1 cellular context compared by ENCODE assay signal in the genomic region with DNA sequence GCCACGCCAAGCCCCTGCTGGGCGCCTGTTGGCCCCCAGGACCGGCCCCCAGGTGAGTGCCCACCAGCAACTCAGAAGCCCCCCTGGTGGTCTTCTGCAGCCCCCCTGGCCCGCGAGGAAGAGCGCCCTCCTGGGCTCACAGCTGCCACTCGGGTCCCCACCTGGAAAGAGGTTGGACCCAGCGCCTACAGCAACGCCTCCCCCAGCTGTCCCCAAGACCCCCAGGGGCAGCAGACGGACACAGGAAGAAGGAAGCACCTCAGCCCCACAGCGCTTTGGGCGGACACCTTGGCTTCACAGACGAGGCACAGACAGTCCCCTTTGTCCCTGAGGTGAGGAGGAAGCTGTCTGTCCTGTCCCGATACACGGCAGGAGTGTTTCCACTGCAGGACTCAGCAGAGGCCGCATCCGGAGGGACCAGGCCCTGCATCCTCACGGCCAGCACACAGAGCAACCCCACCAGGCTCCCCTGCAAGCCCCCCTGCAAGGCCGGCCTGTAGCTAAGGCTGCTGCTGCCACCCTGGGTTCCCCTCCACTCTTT.
TF ChIP-seq lines count a peak whose summit lies in the region.

No MANE protein-coding gene starts in this region.

TF ChIP-seq in GM23338, 12 proteins besides CTCF, POLR2A, EP300 and RAD21 (continued from another document):
- TF ChIP-seq, protein P1, sequence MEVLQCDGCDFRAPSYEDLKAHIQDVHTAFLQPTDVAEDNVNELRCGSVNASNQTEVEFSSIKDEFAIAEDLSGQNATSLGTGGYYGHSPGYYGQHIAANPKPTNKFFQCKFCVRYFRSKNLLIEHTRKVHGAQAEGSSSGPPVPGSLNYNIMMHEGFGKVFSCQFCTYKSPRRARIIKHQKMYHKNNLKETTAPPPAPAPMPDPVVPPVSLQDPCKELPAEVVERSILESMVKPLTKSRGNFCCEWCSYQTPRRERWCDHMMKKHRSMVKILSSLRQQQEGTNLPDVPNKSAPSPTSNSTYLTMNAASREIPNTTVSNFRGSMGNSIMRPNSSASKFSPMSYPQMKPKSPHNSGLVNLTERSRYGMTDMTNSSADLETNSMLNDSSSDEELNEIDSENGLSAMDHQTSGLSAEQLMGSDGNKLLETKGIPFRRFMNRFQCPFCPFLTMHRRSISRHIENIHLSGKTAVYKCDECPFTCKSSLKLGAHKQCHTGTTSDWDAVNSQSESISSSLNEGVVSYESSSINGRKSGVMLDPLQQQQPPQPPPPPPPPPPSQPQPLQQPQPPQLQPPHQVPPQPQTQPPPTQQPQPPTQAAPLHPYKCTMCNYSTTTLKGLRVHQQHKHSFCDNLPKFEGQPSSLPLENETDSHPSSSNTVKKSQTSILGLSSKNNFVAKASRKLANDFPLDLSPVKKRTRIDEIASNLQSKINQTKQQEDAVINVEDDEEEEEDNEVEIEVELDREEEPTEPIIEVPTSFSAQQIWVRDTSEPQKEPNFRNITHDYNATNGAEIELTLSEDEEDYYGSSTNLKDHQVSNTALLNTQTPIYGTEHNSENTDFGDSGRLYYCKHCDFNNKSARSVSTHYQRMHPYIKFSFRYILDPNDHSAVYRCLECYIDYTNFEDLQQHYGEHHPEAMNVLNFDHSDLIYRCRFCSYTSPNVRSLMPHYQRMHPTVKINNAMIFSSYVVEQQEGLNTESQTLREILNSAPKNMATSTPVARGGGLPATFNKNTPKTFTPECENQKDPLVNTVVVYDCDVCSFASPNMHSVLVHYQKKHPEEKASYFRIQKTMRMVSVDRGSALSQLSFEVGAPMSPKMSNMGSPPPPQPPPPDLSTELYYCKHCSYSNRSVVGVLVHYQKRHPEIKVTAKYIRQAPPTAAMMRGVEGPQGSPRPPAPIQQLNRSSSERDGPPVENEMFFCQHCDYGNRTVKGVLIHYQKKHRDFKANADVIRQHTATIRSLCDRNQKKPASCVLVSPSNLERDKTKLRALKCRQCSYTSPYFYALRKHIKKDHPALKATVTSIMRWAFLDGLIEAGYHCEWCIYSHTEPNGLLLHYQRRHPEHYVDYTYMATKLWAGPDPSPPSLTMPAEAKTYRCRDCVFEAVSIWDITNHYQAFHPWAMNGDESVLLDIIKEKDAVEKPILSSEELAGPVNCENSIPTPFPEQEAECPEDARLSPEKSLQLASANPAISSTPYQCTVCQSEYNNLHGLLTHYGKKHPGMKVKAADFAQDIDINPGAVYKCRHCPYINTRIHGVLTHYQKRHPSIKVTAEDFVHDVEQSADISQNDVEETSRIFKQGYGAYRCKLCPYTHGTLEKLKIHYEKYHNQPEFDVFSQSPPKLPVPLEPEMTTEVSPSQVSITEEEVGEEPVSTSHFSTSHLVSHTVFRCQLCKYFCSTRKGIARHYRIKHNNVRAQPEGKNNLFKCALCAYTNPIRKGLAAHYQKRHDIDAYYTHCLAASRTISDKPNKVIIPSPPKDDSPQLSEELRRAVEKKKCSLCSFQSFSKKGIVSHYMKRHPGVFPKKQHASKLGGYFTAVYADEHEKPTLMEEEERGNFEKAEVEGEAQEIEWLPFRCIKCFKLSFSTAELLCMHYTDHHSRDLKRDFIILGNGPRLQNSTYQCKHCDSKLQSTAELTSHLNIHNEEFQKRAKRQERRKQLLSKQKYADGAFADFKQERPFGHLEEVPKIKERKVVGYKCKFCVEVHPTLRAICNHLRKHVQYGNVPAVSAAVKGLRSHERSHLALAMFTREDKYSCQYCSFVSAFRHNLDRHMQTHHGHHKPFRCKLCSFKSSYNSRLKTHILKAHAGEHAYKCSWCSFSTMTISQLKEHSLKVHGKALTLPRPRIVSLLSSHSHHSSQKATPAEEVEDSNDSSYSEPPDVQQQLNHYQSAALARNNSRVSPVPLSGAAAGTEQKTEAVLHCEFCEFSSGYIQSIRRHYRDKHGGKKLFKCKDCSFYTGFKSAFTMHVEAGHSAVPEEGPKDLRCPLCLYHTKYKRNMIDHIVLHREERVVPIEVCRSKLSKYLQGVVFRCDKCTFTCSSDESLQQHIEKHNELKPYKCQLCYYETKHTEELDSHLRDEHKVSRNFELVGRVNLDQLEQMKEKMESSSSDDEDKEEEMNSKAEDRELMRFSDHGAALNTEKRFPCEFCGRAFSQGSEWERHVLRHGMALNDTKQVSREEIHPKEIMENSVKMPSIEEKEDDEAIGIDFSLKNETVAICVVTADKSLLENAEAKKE (CRISPR knock-in tag; IDR thresholded peaks at IDR 0.05), result no peak
TF ChIP-seq in GM23338: peak in this region for 0.
